In the genomic region with DNA sequence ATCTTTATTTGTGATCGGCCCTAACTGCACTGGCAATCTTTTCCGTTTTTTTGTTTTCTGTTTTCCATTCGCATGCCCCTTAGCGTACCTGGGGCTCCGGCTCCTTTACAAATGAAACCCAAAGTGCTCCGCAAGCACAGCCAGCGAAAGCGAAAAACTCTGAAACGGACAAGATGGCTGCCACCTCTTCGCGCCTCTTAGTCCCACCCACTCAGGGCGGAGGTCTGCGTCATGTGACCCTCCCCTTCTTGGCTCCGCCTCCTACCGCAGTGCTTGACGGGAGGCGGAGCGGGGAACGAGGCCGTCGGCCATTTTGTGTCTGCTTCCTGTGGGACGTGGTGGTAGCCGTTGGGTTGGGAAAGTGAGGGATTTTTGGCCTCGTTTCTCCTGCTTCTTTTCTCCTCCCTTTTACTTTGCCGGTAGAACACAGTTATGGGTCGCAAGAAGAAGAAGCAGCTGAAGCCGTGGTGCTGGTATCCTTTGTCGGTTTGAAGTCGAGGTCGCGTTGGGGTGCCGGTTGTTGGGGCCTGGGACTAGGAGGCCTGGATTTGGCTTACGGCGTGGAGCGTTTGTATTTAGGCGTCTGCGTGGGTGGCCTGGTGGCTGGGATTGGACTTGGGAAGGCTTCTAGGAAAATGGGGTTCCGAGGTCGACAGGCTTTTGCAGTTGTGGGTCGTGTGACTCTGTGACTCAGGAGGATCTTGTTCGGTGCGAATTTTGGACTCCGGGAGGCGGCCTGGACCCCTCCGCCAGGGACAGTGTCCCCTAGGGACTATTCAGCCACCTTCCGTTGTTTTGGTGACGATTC, we compare ENCODE assay signal across 1 cellular context.
A peak's percentile ranks its signal among the peaks of the same experiment; 100 is the strongest.
TF ChIP-seq lines count a peak whose summit lies in the region.

Gene ZNF207 (plus strand): TSS at position 304 of the 808 bp plus-strand sequence. CDS start 129 bp downstream, at position 433.

TF ChIP-seq in K562, 482 proteins besides CTCF, POLR2A, EP300 and RAD21 (continued from another document and continues in another):
- TF ChIP-seq CHD1 (IDR thresholded peaks at IDR 0.05; ENCODE audit: low read length) = peak; percentile 92
- no peak for TF ChIP-seq ASH1L (IDR thresholded peaks at IDR 0.05; ENCODE audit: borderline replicate concordance, low read depth, partially characterized antibody)
- TF ChIP-seq CREBBP (IDR thresholded peaks at IDR 0.05; ENCODE audit: low read depth, low read length) = no peak
- peak; percentile 98 for TF ChIP-seq RBFOX2 (IDR thresholded peaks at IDR 0.05; ENCODE audit: low read depth, low read length)
- TF ChIP-seq SRSF3 (IDR thresholded peaks at IDR 0.05; ENCODE audit: insufficient read depth, low read length) = 0 out of 2 replicates have a peak, but pooled peaks have one; percentile 91
- TF ChIP-seq RB1 (IDR thresholded peaks at IDR 0.05; ENCODE audit: low read depth) = peak; percentile 23; the same call in 1 of the 2 replicates
- no peak for TF ChIP-seq HNRNPL (IDR thresholded peaks at IDR 0.05; ENCODE audit: low read depth, low read length)
- peak; percentile 20; the same call in 1 of the 2 replicates for TF ChIP-seq DPF2 (IDR thresholded peaks at IDR 0.05)
- 0 out of 2 replicates have a peak, but pooled peaks have one; percentile 30 for TF ChIP-seq L3MBTL2 (IDR thresholded peaks at IDR 0.05)
- no peak; the same call in 1 of the 2 replicates for TF ChIP-seq ETS1 (conservative IDR thresholded peaks at IDR 0.05; ENCODE audit: control insufficient read depth, low read depth, low read length)
- 0 out of 2 replicates have a peak, but pooled peaks have one; percentile 25 for TF ChIP-seq LEF1 (IDR thresholded peaks at IDR 0.05)
- TF ChIP-seq PHTF2 (CRISPR knock-in tag; IDR thresholded peaks at IDR 0.05) = no peak
- TF ChIP-seq MCM3 (IDR thresholded peaks at IDR 0.05) = no peak
- no peak for TF ChIP-seq NR2F6 (CRISPR knock-in tag; IDR thresholded peaks at IDR 0.05)
- peak; percentile 65; the same call in 1 of the 2 replicates for TF ChIP-seq NKRF (IDR thresholded peaks at IDR 0.05; ENCODE audit: borderline replicate concordance)
- TF ChIP-seq NRF1 (conservative IDR thresholded peaks at IDR 0.05 in 1 of 2, IDR thresholded peaks at IDR 0.05 in 1 of 2) = peak; percentile 29 to 53; a peak in 3 of 4 replicates
- TF ChIP-seq, protein P1, sequence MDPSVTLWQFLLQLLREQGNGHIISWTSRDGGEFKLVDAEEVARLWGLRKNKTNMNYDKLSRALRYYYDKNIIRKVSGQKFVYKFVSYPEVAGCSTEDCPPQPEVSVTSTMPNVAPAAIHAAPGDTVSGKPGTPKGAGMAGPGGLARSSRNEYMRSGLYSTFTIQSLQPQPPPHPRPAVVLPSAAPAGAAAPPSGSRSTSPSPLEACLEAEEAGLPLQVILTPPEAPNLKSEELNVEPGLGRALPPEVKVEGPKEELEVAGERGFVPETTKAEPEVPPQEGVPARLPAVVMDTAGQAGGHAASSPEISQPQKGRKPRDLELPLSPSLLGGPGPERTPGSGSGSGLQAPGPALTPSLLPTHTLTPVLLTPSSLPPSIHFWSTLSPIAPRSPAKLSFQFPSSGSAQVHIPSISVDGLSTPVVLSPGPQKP (CRISPR knock-in tag; IDR thresholded peaks at IDR 0.05) = no peak
- TF ChIP-seq NCOR1 (IDR thresholded peaks at IDR 0.05) = 0 out of 2 replicates have a peak, but pooled peaks have one; percentile 38
- no peak for TF ChIP-seq BCL6 (CRISPR knock-in tag; IDR thresholded peaks at IDR 0.05)
- TF ChIP-seq, protein P2, sequence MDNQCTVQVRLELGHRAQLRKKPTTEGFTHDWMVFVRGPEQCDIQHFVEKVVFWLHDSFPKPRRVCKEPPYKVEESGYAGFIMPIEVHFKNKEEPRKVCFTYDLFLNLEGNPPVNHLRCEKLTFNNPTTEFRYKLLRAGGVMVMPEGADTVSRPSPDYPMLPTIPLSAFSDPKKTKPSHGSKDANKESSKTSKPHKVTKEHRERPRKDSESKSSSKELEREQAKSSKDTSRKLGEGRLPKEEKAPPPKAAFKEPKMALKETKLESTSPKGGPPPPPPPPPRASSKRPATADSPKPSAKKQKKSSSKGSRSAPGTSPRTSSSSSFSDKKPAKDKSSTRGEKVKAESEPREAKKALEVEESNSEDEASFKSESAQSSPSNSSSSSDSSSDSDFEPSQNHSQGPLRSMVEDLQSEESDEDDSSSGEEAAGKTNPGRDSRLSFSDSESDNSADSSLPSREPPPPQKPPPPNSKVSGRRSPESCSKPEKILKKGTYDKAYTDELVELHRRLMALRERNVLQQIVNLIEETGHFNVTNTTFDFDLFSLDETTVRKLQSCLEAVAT (IDR thresholded peaks at IDR 0.05) = peak; percentile 60 to 92; a peak in 3 of 4 replicates
- no peak for TF ChIP-seq HES1 (IDR thresholded peaks at IDR 0.05; ENCODE audit: low read depth)
- peak; percentile 48 to 70; a peak in 3 of 4 replicates for TF ChIP-seq MNT (conservative IDR thresholded peaks at IDR 0.05)
- TF ChIP-seq SNAPC5 (CRISPR knock-in tag; IDR thresholded peaks at IDR 0.05) = no peak
- TF ChIP-seq RUNX1 (IDR thresholded peaks at IDR 0.05; ENCODE audit: low read depth) = no peak
- TF ChIP-seq XRCC3 (IDR thresholded peaks at IDR 0.05) = no peak
- 0 out of 2 replicates have a peak, but pooled peaks have one; percentile 43 for TF ChIP-seq ATF7 (IDR thresholded peaks at IDR 0.05)
- TF ChIP-seq MEF2A (IDR thresholded peaks at IDR 0.05; ENCODE audit: control insufficient read depth, low read depth, low read length) = no peak
- no peak for TF ChIP-seq RBM15 (IDR thresholded peaks at IDR 0.05; ENCODE audit: insufficient read depth, low read length)
- TF ChIP-seq ETV5 (CRISPR knock-in tag; IDR thresholded peaks at IDR 0.05; ENCODE audit: low read depth) = peak; percentile 11; the same call in 1 of the 2 replicates
- TF ChIP-seq, protein P3, sequence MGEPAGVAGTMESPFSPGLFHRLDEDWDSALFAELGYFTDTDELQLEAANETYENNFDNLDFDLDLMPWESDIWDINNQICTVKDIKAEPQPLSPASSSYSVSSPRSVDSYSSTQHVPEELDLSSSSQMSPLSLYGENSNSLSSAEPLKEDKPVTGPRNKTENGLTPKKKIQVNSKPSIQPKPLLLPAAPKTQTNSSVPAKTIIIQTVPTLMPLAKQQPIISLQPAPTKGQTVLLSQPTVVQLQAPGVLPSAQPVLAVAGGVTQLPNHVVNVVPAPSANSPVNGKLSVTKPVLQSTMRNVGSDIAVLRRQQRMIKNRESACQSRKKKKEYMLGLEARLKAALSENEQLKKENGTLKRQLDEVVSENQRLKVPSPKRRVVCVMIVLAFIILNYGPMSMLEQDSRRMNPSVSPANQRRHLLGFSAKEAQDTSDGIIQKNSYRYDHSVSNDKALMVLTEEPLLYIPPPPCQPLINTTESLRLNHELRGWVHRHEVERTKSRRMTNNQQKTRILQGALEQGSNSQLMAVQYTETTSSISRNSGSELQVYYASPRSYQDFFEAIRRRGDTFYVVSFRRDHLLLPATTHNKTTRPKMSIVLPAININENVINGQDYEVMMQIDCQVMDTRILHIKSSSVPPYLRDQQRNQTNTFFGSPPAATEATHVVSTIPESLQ (CRISPR knock-in tag; IDR thresholded peaks at IDR 0.05) = no peak
- no peak for TF ChIP-seq SMC3 (conservative IDR thresholded peaks at IDR 0.05; ENCODE audit: insufficient read depth, low read depth, low read length)
- TF ChIP-seq FOXA3 (CRISPR knock-in tag; conservative IDR thresholded peaks at IDR 0.05 in 1 of 2, IDR thresholded peaks at IDR 0.05 in 1 of 2) = no peak
- TF ChIP-seq SMAD4 (CRISPR knock-in tag; conservative IDR thresholded peaks at IDR 0.05) = no peak; the same call in 1 of the 2 replicates
- no peak for TF ChIP-seq RBM17 (IDR thresholded peaks at IDR 0.05; ENCODE audit: borderline replicate concordance, low read depth, low read length)
- peak; percentile 68 to 72 for TF ChIP-seq AFF1 (IDR thresholded peaks at IDR 0.05; ENCODE audit: low read depth in 1 of 2, partially characterized antibody in 2 of 2)
- TF ChIP-seq ARID1B (IDR thresholded peaks at IDR 0.05) = peak; percentile 35; the same call in 1 of the 2 replicates
